29 cellular contexts compared by ENCODE assay signal in the genomic region with DNA sequence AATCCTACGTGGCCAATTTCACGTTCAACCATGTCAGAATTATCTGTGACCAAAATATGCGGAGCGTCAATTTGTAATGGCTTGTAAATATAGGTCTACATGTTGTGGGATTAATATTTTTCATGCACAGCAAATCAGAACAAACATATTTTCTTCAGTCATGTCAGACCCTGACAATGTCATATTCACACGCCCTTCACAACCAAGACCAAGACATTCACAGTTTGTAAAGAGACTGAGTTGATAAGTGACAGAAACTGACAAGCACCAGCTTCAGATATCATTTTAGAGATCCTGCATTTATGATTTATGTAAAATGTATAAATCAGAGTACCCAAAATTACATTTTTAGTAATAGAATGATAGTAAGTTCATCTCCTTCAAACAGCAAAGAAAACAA.
"Had no signal": no experiment of that assay in that cellular context is flagged by ENCODE, and none has a peak within 500 bp of the region (broad histone marks: within the 10 kb centered on the region; RNA-seq: fewer than 3 reads in every experiment).

No MANE protein-coding gene starts in this region.

- H3K4me3 ChIP-seq: stomach, suprapubic skin, testis, thoracic aorta, thyroid gland, tibial artery, tibial nerve, transverse colon, upper lobe of left lung, upper lobe of right lung, uterus, vagina had no signal

- H3K9me3 Mint-ChIP-seq: stimulated activated memory B cell treated with anti-CD40 and anti-IgM and Interleukin-4, amounts not matched to agents 10 μg/mL and 1 μg/mL and 100 μg/mL, for 72 hours; stimulated activated naive B cell treated with anti-CD40 and anti-IgM and Interleukin-4, amounts not matched to agents 10 μg/mL and 1 μg/mL and 100 μg/mL, for 72 hours; type B pancreatic cell had no signal

- H3K9me3 ChIP-seq: stomach, suprapubic skin, testis, thoracic aorta, thyroid gland, tibial artery, tibial nerve, transverse colon, upper lobe of left lung, upper lobe of right lung, uterus, vagina had no signal

- H3K4me3 Mint-ChIP-seq: stimulated activated effector memory CD8-positive, alpha-beta T cell treated with anti-CD3 and anti-CD28 coated beads, Interleukin-12 subunit alpha, Interleukin-12 subunit beta, amount 100 ng/mL, for 72 hours; stimulated activated memory B cell treated with anti-CD40 and anti-IgM and Interleukin-4, amounts not matched to agents 10 μg/mL and 1 μg/mL and 100 μg/mL, for 72 hours; stimulated activated naive B cell treated with anti-CD40 and anti-IgM and Interleukin-4, amounts not matched to agents 10 μg/mL and 1 μg/mL and 100 μg/mL, for 72 hours; stimulated activated naive CD8-positive, alpha-beta T cell treated with anti-CD3 and anti-CD28 coated beads, Interleukin-15, amount 100 ng/mL, for 72 hours; stimulated activated naive CD8-positive, alpha-beta T cell treated with anti-CD3 and anti-CD28 coated beads, Interleukin-15, Interleukin-2, amounts not matched to agents 100 ng/mL and 50 ng/mL, for 24 hours; type B pancreatic cell had no signal

- H3K27me3 ChIP-seq: stomach, suprapubic skin, testis, thyroid gland, tibial artery, tibial nerve, transverse colon, upper lobe of left lung, upper lobe of right lung, uterus, vagina had no signal

- H3K27ac Mint-ChIP-seq: stimulated activated effector memory CD8-positive, alpha-beta T cell treated with anti-CD3 and anti-CD28 coated beads, Interleukin-12 subunit alpha, Interleukin-12 subunit beta, amount 100 ng/mL, for 72 hours; stimulated activated memory B cell treated with anti-CD40 and anti-IgM and Interleukin-4, amounts not matched to agents 10 μg/mL and 1 μg/mL and 100 μg/mL, for 72 hours; stimulated activated naive B cell treated with anti-CD40 and anti-IgM and Interleukin-4, amounts not matched to agents 10 μg/mL and 1 μg/mL and 100 μg/mL, for 72 hours; stimulated activated naive CD8-positive, alpha-beta T cell treated with anti-CD3 and anti-CD28 coated beads, Interleukin-15, amount 100 ng/mL, for 72 hours; stimulated activated naive CD8-positive, alpha-beta T cell treated with anti-CD3 and anti-CD28 coated beads, Interleukin-15, Interleukin-2, amounts not matched to agents 100 ng/mL and 50 ng/mL, for 24 hours; type B pancreatic cell had no signal

- ATAC-seq: stimulated activated effector memory CD8-positive, alpha-beta T cell treated with anti-CD3 and anti-CD28 coated beads, Interleukin-12 subunit alpha, Interleukin-12 subunit beta, amount 100 ng/mL, for 72 hours; stimulated activated memory B cell treated with anti-CD40 and anti-IgM and Interleukin-4, amounts not matched to agents 10 μg/mL and 1 μg/mL and 100 μg/mL, for 72 hours; stimulated activated naive B cell treated with anti-CD40 and anti-IgM and Interleukin-4, amounts not matched to agents 10 μg/mL and 1 μg/mL and 100 μg/mL, for 72 hours; stimulated activated naive CD8-positive, alpha-beta T cell treated with anti-CD3 and anti-CD28 coated beads, Interleukin-15, amount 100 ng/mL, for 72 hours; stimulated activated naive CD8-positive, alpha-beta T cell treated with anti-CD3 and anti-CD28 coated beads, Interleukin-15, Interleukin-2, amounts not matched to agents 100 U/mL and 50 U/mL, for 24 hours; upper lobe of right lung had no signal

- H3K36me3 Mint-ChIP-seq: stimulated activated effector memory CD8-positive, alpha-beta T cell treated with anti-CD3 and anti-CD28 coated beads, Interleukin-12 subunit alpha, Interleukin-12 subunit beta, amount 100 ng/mL, for 72 hours; stimulated activated memory B cell treated with anti-CD40 and anti-IgM and Interleukin-4, amounts not matched to agents 10 μg/mL and 1 μg/mL and 100 μg/mL, for 72 hours; stimulated activated naive B cell treated with anti-CD40 and anti-IgM and Interleukin-4, amounts not matched to agents 10 μg/mL and 1 μg/mL and 100 μg/mL, for 72 hours; type B pancreatic cell had no signal

- H3K27ac ChIP-seq: stomach, suprapubic skin, testis, thoracic aorta, thyroid gland, tibial artery, tibial nerve, transverse colon, upper lobe of left lung, upper lobe of right lung, uterus, vagina had no signal

- H3K4me1 Mint-ChIP-seq: stimulated activated effector memory CD8-positive, alpha-beta T cell treated with anti-CD3 and anti-CD28 coated beads, Interleukin-12 subunit alpha, Interleukin-12 subunit beta, amount 100 ng/mL, for 72 hours; stimulated activated memory B cell treated with anti-CD40 and anti-IgM and Interleukin-4, amounts not matched to agents 10 μg/mL and 1 μg/mL and 100 μg/mL, for 72 hours; stimulated activated naive B cell treated with anti-CD40 and anti-IgM and Interleukin-4, amounts not matched to agents 10 μg/mL and 1 μg/mL and 100 μg/mL, for 72 hours; stimulated activated naive CD8-positive, alpha-beta T cell treated with anti-CD3 and anti-CD28 coated beads, Interleukin-15, amount 100 ng/mL, for 72 hours had no signal

- H3K27me3 Mint-ChIP-seq: stimulated activated memory B cell treated with anti-CD40 and anti-IgM and Interleukin-4, amounts not matched to agents 10 μg/mL and 1 μg/mL and 100 μg/mL, for 72 hours; stimulated activated naive B cell treated with anti-CD40 and anti-IgM and Interleukin-4, amounts not matched to agents 10 μg/mL and 1 μg/mL and 100 μg/mL, for 72 hours; stimulated activated naive CD8-positive, alpha-beta T cell treated with anti-CD3 and anti-CD28 coated beads, Interleukin-15, amount 100 ng/mL, for 72 hours; stimulated activated naive CD8-positive, alpha-beta T cell treated with anti-CD3 and anti-CD28 coated beads, Interleukin-15, Interleukin-2, amounts not matched to agents 100 ng/mL and 50 ng/mL, for 24 hours; type B pancreatic cell had no signal

- DNase-seq: stimulated activated CD4-positive, alpha-beta T cell treated with anti-CD3 and anti-CD28 coated beads, Interleukin-2, amount 100 ng/mL, for 48 hours; stimulated activated CD4-positive, alpha-beta T cell treated with anti-CD3 and anti-CD28 coated beads, Interleukin-4, amount 100 ng/mL, for 1 hour; stimulated activated CD4-positive, alpha-beta T cell treated with anti-CD3 and anti-CD28 coated beads, Interleukin-4, amount 100 ng/mL, for 24 hours; stimulated activated CD4-positive, alpha-beta T cell treated with anti-CD3 and anti-CD28 coated beads, Interleukin-4, amount 100 ng/mL, for 4 hours; stimulated activated CD8-positive, alpha-beta memory T cell treated with anti-CD3 and anti-CD28 coated beads, Interleukin-4, amount 100 ng/mL, for 48 hours; stimulated activated naive B cell treated with anti-CD40 and anti-IgM and Interleukin-4, amounts not matched to agents 10 μg/mL and 1 μg/mL and 100 μg/mL, for 72 hours; stimulated activated naive CD4-positive, alpha-beta T cell; stimulated activated naive CD4-positive, alpha-beta T cell treated with Interleukin-2 at 50 U/mL for 16 hours; stimulated activated naive CD8-positive, alpha-beta T cell treated with anti-CD3 and anti-CD28 coated beads, Interleukin-15, amount 100 ng/mL, for 72 hours; stimulated activated naive CD8-positive, alpha-beta T cell treated with anti-CD3 and anti-CD28 coated beads, Interleukin-15, Interleukin-2, amounts not matched to agents 100 U/mL and 50 U/mL, for 24 hours; stomach; substantia nigra; testis; thyroid gland; tibial artery; transverse colon; trophoblast cell; upper lobe of left lung; upper lobe of right lung; uterus had no signal

- FAIRE-seq: urothelium cell line had no signal

- H3K36me3 ChIP-seq: stomach, suprapubic skin, thoracic aorta, thyroid gland, tibial artery, tibial nerve, transverse colon, upper lobe of left lung, upper lobe of right lung, uterus, vagina had no signal
